In genomic region chr10:75552171-75552570, GRCh38 we compare ENCODE assay signal across 25 cellular contexts.
DNase-seq lines count a peak whose midpoint lies in the region; ATAC-seq, FAIRE-seq and TF ChIP-seq lines count a peak whose summit lies in the region.
"Had no signal": no experiment of that assay in that cellular context is flagged by ENCODE, and none has a peak within 500 bp of the region (broad histone marks: within the 10 kb centered on the region; RNA-seq: fewer than 3 reads in every experiment).

No MANE protein-coding gene starts in this region.

- no peaks in the 10 kb centered on the region for H4K20me1 ChIP-seq in K562 (replicated peaks; ENCODE audit: control insufficient read depth, insufficient read depth, low read length)
- H4K20me1 ChIP-seq: BLaER1 had no signal

- no peaks in the 10 kb centered on the region for H3K79me2 ChIP-seq in K562 (ENCODE audit: control insufficient read depth, insufficient read depth, low read length)

- ATAC-seq in K562: no peak
- ATAC-seq: GM12878 had no signal

- H3K4me1 ChIP-seq in HEK293 (ENCODE audit: control insufficient read depth, insufficient read depth, low read length) (0 out of 2 replicates have a peak, but pooled peaks cover 5% of the 10 kb centered on the region), K562 (replicated peaks in 1 of 2; ENCODE audit: control insufficient read depth in 2 of 2, insufficient read depth in 2 of 2, low read length in 2 of 2) (no peaks in the 10 kb centered on the region)
- H3K4me1 ChIP-seq: BE2C had no signal

- no peak overlapping the region for H3K9ac ChIP-seq in K562 (ENCODE audit: insufficient read depth in 1 of 2, low read depth in 2 of 2, low read length in 2 of 2)
- H3K9ac ChIP-seq: BLaER1 had no signal

- in situ Hi-C loops in K562 (cut with MboI): no loop called here

- no TSS peak for BruUV-seq in K562 (replicated peaks; lab: Mats Ljungman, UMichigan)

- H3K27ac ChIP-seq in HEK293 (ENCODE audit: extremely low read depth, low read depth, low read length) (no peak overlapping the region), K562 (ENCODE audit: extremely low read depth, low read depth, low read length) (no peak overlapping the region)
- H3K27ac ChIP-seq: BLaER1 had no signal

- H3K36me3 ChIP-seq in HEK293 (ENCODE audit: control insufficient read depth in 2 of 2, insufficient read depth in 1 of 2, low read length in 2 of 2): no peaks in the 10 kb centered on the region
- no peaks in the 10 kb centered on the region for H3K36me3 ChIP-seq in K562 (ENCODE audit: control insufficient read depth, insufficient read depth, low read length)
- H3K36me3 ChIP-seq: BE2C, BLaER1 had no signal

- H3K4me2 ChIP-seq in K562 (ENCODE audit: insufficient read depth, low read length): no peak overlapping the region
- H3K4me2 ChIP-seq: BLaER1 had no signal

- WGBS in K562 (ENCODE audit: insufficient coverage, low coverage, missing lambda C conversion rate): 27% methylated on average over 1 of the region's 1 CpG

- CTCF ChIA-PET in HEK293 (lab: Yijun Ruan, JAX): interaction anchor here (0.5 kb wide), 1 partner anchor 22 kb away, joined by 3 read pairs; no protein-coding TSS in a partner anchor
- CTCF ChIA-PET in HEK293T (lab: Yijun Ruan, JAX): no interaction called here
- CTCF ChIA-PET in K562 (lab: Yijun Ruan, JAX; ENCODE audit: low intra/inter-chr PET ratio): interaction anchor here (0.6 kb wide), 1 partner anchor 1446 kb away, joined by 3 read pairs; no protein-coding TSS in a partner anchor

- TF ChIP-seq CTCF in HEK293 (tag by site-specific recombination; IDR thresholded peaks at IDR 0.05): no peak
- no peak for TF ChIP-seq CTCF in K562 (IDR thresholded peaks at IDR 0.05 in 2 of 3, conservative IDR thresholded peaks at IDR 0.05 in 1 of 3; ENCODE audit: insufficient read depth in 2 of 3, low read depth in 1 of 3, low read length in 3 of 3)

- no peak overlapping the region for H3K4me3 ChIP-seq in HEK293 (ENCODE audit: low read depth, low read length)
- H3K4me3 ChIP-seq in K562: no peak overlapping the region
- H3K4me3 ChIP-seq: BLaER1, GM12878 had no signal

- H3K9me3 ChIP-seq in HEK293 (ENCODE audit: control insufficient read depth, insufficient read depth, low read depth, low read length) (no peaks in the 10 kb centered on the region), K562 (replicated peaks; ENCODE audit: control insufficient read depth, insufficient read depth, low read depth, low read length) (no peaks in the 10 kb centered on the region)
- H3K9me3 ChIP-seq: BE2C had no signal

- H2AFZ ChIP-seq in K562 (ENCODE audit: low read depth, low read length): no peak overlapping the region

- DNase-seq in HEK293T (ENCODE audit: extremely low spot score) (no peak), K562 (ENCODE audit: extremely low read depth in 1 of 4, low spot score in 3 of 4) (no peak), HuH-7.5 (ENCODE audit: low spot score) (no peak), frontal cortex (ENCODE audit: low spot score in 2 of 2) (no peak)
- DNase-seq: 8988T; ACHN; BE2C; C1 segment of cervical spinal cord; CD4-positive, alpha-beta memory T cell; CD4-positive, CD25-positive, alpha-beta regulatory T cell; CD8-positive, alpha-beta memory T cell; COR-L47; DMS 273 treated with DMSO at 0.1 percent for 48 hours; DMS153; DMS53; DMS79; DND-41; EL; GDM1 had no signal

- FAIRE-seq in K562 (lab: Jason Lieb, UNC) (no peak), frontal cortex (lab: Jason Lieb, UNC) (no peak)
- FAIRE-seq: A204.1, GM12878, GM12892, GM18507 had no signal

- intact Hi-C loops in K562 (cut with micrococcal nuclease): no loop called here

- TF ChIP-seq EP300 in K562 (IDR thresholded peaks at IDR 0.05; ENCODE audit: low read length): no peak

- TF ChIP-seq RAD21 in K562 (CRISPR knock-in tag; conservative IDR thresholded peaks at IDR 0.05 in 1 of 2, IDR thresholded peaks at IDR 0.05 in 1 of 2): no peak

- no peaks in the 10 kb centered on the region for H3K27me3 ChIP-seq in K562 (ENCODE audit: control insufficient read depth in 2 of 2, insufficient read depth in 2 of 2, low read length in 2 of 2)
- H3K27me3 ChIP-seq: BE2C, BLaER1 had no signal

- POLR2A ChIA-PET in HEK293 (lab: Yijun Ruan, JAX) (no interaction called here), HEK293T (lab: Yijun Ruan, JAX) (no interaction called here), K562 (lab: Yijun Ruan, JAX) (no interaction called here)

- TF ChIP-seq POLR2A in K562 (conservative IDR thresholded peaks at IDR 0.05): no peak

- H3K9me1 ChIP-seq in K562 (ENCODE audit: control insufficient read depth, insufficient read depth, low read length): no peaks in the 10 kb centered on the region

TF ChIP-seq in HEK293, 187 proteins besides CTCF, POLR2A, EP300 and RAD21:
- TF ChIP-seq ZNF24 (tag by site-specific recombination; IDR thresholded peaks at IDR 0.05): no peak
- peak; percentile 84 for TF ChIP-seq SETDB1 (IDR thresholded peaks at IDR 0.05; ENCODE audit: insufficient read length, low read length)
TF ChIP-seq in HEK293: peak in this region for 1.

TF ChIP-seq in HEK293T, 16 proteins besides CTCF, POLR2A, EP300 and RAD21:
- TF ChIP-seq ZNF384 (IDR thresholded peaks at IDR 0.05) (peak; percentile 46; the same call in 1 of the 2 replicates), FOXA1 (IDR thresholded peaks at IDR 0.05) (no peak)

TF ChIP-seq in K562, 482 proteins besides CTCF, POLR2A, EP300 and RAD21:
- TF ChIP-seq SMARCB1 (IDR thresholded peaks at IDR 0.05; ENCODE audit: insufficient read length, low read depth) (no peak), ZNF384 (IDR thresholded peaks at IDR 0.05; ENCODE audit: low read depth, low read length) (peak; percentile 38; the same call in 1 of the 2 replicates)

Comparison
In these comparisons a context has a peak if more than half of its experiments do, and no peak if none do; other contexts are left out.
1. Of the 44 proteins assayed by ChIP-seq in both K562 and HEK293: peak only in K562: none; only in HEK293: SETDB1; in both: none; in neither: 43.